ENCODE assay signal across 13 cellular contexts in genomic region chr11:46353706-46354105, GRCh38. TPM values are rescaled to one million over a fixed set of nuclear protein-coding genes. Genes with fewer than 3 reads are reported as not detected.
A peak's percentile ranks its signal among the peaks of the same experiment; 100 is the strongest.
DNase-seq lines count a peak whose midpoint lies in the region; ATAC-seq and TF ChIP-seq lines count a peak whose summit lies in the region.
"Had no signal": no experiment of that assay in that cellular context is flagged by ENCODE, and none has a peak within 500 bp of the region (broad histone marks: within the 10 kb centered on the region; RNA-seq: fewer than 3 reads in every experiment).

No MANE protein-coding gene starts in this region.

- no peaks in the 10 kb centered on the region for H3K36me3 ChIP-seq in psoas muscle (ENCODE audit: insufficient read depth in 1 of 2, low read depth in 1 of 2)
- H3K36me3 ChIP-seq: cardiac muscle cell had no signal

- no peaks in the 10 kb centered on the region for H3K27me3 Mint-ChIP-seq in activated T-helper 1 cell treated with anti-CD3 and anti-CD28 coated beads, Interleukin-12 subunit alpha, Interleukin-12 subunit beta, Interleukin-2, Interleukin-4 antibody, amounts not matched to agents 30 ng/mL and 10 ng/mL and 1 ng/mL, durations not matched to agents 14 hours and 24 hours and 36 hours (ENCODE audit: insufficient read depth)
- no peaks in the 10 kb centered on the region for H3K27me3 Mint-ChIP-seq in stimulated activated naive CD8-positive, alpha-beta T cell treated with anti-CD3 and anti-CD28 coated beads, Interleukin-15, amount 100 ng/mL, for 72 hours

- intact Hi-C loops in activated T-helper 1 cell treated with anti-CD3 and anti-CD28 coated beads, Interleukin-12 subunit alpha, Interleukin-12 subunit beta, Interleukin-2, Interleukin-4 antibody, amounts not matched to agents 30 ng/mL and 10 ng/mL and 1 ng/mL, durations not matched to agents 14 hours and 24 hours and 36 hours (cut with micrococcal nuclease), result no loop called here
- intact Hi-C loops in psoas muscle (cut with DNase I), result loop anchor here in 1 of 2 donors (5.0 kb wide), 1 partner anchor 584 kb away; the partner anchor contains the start of gene CSTPP1

- peaks cover 27% of the 10 kb centered on the region for H3K4me1 ChIP-seq in psoas muscle

- H3K4me3 Mint-ChIP-seq in activated T-helper 1 cell treated with anti-CD3 and anti-CD28 coated beads, Interleukin-12 subunit alpha, Interleukin-12 subunit beta, Interleukin-2, Interleukin-4 antibody, amounts not matched to agents 30 ng/mL and 10 ng/mL and 1 ng/mL, durations not matched to agents 14 hours and 24 hours and 36 hours, result peak overlapping the region; percentile 56
- H3K4me3 Mint-ChIP-seq in stimulated activated naive CD8-positive, alpha-beta T cell treated with anti-CD3 and anti-CD28 coated beads, Interleukin-15, amount 100 ng/mL, for 72 hours, result peak overlapping the region; percentile 89 to 90

- DNase-seq in activated CD4-positive, alpha-beta T cell treated with anti-CD3 and anti-CD28 coated beads for 4 hours, result peak; percentile 80 to 84
- no peak for DNase-seq in activated CD4-positive, alpha-beta T cell treated with anti-CD3 and anti-CD28 coated beads, Interleukin-2, amount 50 U/mL, for 1 hour
- no peak for DNase-seq in activated T-helper 1 cell treated with anti-CD3 and anti-CD28 coated beads, Interleukin-12 subunit alpha, Interleukin-12 subunit beta, Interleukin-2, Interleukin-4 antibody, amounts not matched to agents 30 ng/mL and 10 ng/mL and 1 ng/mL, durations not matched to agents 14 hours and 24 hours and 36 hours (ENCODE audit: low spot score)
- DNase-seq in middle frontal gyrus (ENCODE audit: extremely low spot score, low spot score) (peak; percentile 32), psoas muscle (no peak), GDM1 (lab: John Stamatoyannopoulos, UW) (no peak), NCI-H1048 (lab: John Stamatoyannopoulos, UW) (no peak)
- peak; percentile 52 to 69 for DNase-seq in stimulated activated naive CD8-positive, alpha-beta T cell treated with anti-CD3 and anti-CD28 coated beads, Interleukin-15, amount 100 ng/mL, for 72 hours
- DNase-seq: ACHN, foreskin melanocyte had no signal

- no peak overlapping the region for H3K4me3 ChIP-seq in psoas muscle
- H3K4me3 ChIP-seq: cardiac muscle cell had no signal

- peak overlapping the region; percentile 85 for H3K27ac Mint-ChIP-seq in activated T-helper 1 cell treated with anti-CD3 and anti-CD28 coated beads, Interleukin-12 subunit alpha, Interleukin-12 subunit beta, Interleukin-2, Interleukin-4 antibody, amounts not matched to agents 30 ng/mL and 10 ng/mL and 1 ng/mL, durations not matched to agents 14 hours and 24 hours and 36 hours
- peak overlapping the region in 1 of 2 donors; percentile 54 for H3K27ac Mint-ChIP-seq in stimulated activated naive CD8-positive, alpha-beta T cell treated with anti-CD3 and anti-CD28 coated beads, Interleukin-15, amount 100 ng/mL, for 72 hours

- peak; percentile 43 for ATAC-seq in stimulated activated naive CD8-positive, alpha-beta T cell treated with anti-CD3 and anti-CD28 coated beads, Interleukin-15, amount 100 ng/mL, for 72 hours
- ATAC-seq in psoas muscle, result no peak

- no peaks in the 10 kb centered on the region for H3K9me3 ChIP-seq in psoas muscle

- no peaks in the 10 kb centered on the region for H3K9me3 Mint-ChIP-seq in activated T-helper 1 cell treated with anti-CD3 and anti-CD28 coated beads, Interleukin-12 subunit alpha, Interleukin-12 subunit beta, Interleukin-2, Interleukin-4 antibody, amounts not matched to agents 30 ng/mL and 10 ng/mL and 1 ng/mL, durations not matched to agents 14 hours and 24 hours and 36 hours
- no peaks in the 10 kb centered on the region for H3K9me3 Mint-ChIP-seq in stimulated activated naive CD8-positive, alpha-beta T cell treated with anti-CD3 and anti-CD28 coated beads, Interleukin-15, amount 100 ng/mL, for 72 hours

- H3K4me1 Mint-ChIP-seq in activated T-helper 1 cell treated with anti-CD3 and anti-CD28 coated beads, Interleukin-12 subunit alpha, Interleukin-12 subunit beta, Interleukin-2, Interleukin-4 antibody, amounts not matched to agents 30 ng/mL and 10 ng/mL and 1 ng/mL, durations not matched to agents 14 hours and 24 hours and 36 hours (ENCODE audit: low read depth), result peaks cover 59% of the 10 kb centered on the region
- peaks cover 98% of the 10 kb centered on the region for H3K4me1 Mint-ChIP-seq in stimulated activated naive CD8-positive, alpha-beta T cell treated with anti-CD3 and anti-CD28 coated beads, Interleukin-15, amount 100 ng/mL, for 72 hours

- TF ChIP-seq CTCF in psoas muscle (IDR thresholded peaks at IDR 0.05), result no peak

- H3K27me3 ChIP-seq in psoas muscle (ENCODE audit: insufficient read depth in 3 of 3, low read length in 2 of 3), result no peaks in the 10 kb centered on the region
- H3K27me3 ChIP-seq: cardiac muscle cell had no signal

- 62 to 68% (median 64%) methylated on average over 9 of the region's 9 CpGs for WGBS in psoas muscle, 3 donors

- peaks cover 7% of the 10 kb centered on the region for H3K36me3 Mint-ChIP-seq in activated T-helper 1 cell treated with anti-CD3 and anti-CD28 coated beads, Interleukin-12 subunit alpha, Interleukin-12 subunit beta, Interleukin-2, Interleukin-4 antibody, amounts not matched to agents 30 ng/mL and 10 ng/mL and 1 ng/mL, durations not matched to agents 14 hours and 24 hours and 36 hours (ENCODE audit: low read depth)

- no peak overlapping the region for H3K27ac ChIP-seq in psoas muscle
- H3K27ac ChIP-seq: cardiac muscle cell had no signal

RNA-seq across cellular contexts. Expression of gene DGKZ, which starts 6.4 kb away (rescaled TPM):
- total RNA-seq in activated T-helper 1 cell treated with anti-CD3 and anti-CD28 coated beads, Interleukin-12 subunit alpha, Interleukin-12 subunit beta, Interleukin-2, Interleukin-4 antibody, amounts not matched to agents 30 ng/mL and 10 ng/mL and 1 ng/mL, durations not matched to agents 14 hours and 24 hours and 36 hours, result 101 TPM in 2 replicates
- 100 to 1,000 TPM in 1 of 4 donors, 10 to 100 TPM in 3; 90.2 to 138 (median 96.2) TPM for total RNA-seq in psoas muscle
- 10 to 100 TPM; 57.7 to 85.4 (median 62.0) TPM for polyA plus RNA-seq in psoas muscle

RNA-seq across cellular contexts. Expression of gene MDK, which starts 27.8 kb away (rescaled TPM):
- total RNA-seq in activated T-helper 1 cell treated with anti-CD3 and anti-CD28 coated beads, Interleukin-12 subunit alpha, Interleukin-12 subunit beta, Interleukin-2, Interleukin-4 antibody, amounts not matched to agents 30 ng/mL and 10 ng/mL and 1 ng/mL, durations not matched to agents 14 hours and 24 hours and 36 hours, result 5.0 and 7.1 TPM in 2 replicates
- 1 to 10 TPM; 1.4 to 6.3 (median 2.4) TPM for total RNA-seq in psoas muscle
- polyA plus RNA-seq in psoas muscle, result 1 to 10 TPM; 1.2 to 2.0 (median 1.8) TPM

RNA-seq across cellular contexts. Expression of gene CHRM4, which starts 37.9 kb away (rescaled TPM):
- 1.2 TPM in 2 replicates for total RNA-seq in activated T-helper 1 cell treated with anti-CD3 and anti-CD28 coated beads, Interleukin-12 subunit alpha, Interleukin-12 subunit beta, Interleukin-2, Interleukin-4 antibody, amounts not matched to agents 30 ng/mL and 10 ng/mL and 1 ng/mL, durations not matched to agents 14 hours and 24 hours and 36 hours
- total RNA-seq in psoas muscle, result not detected
- polyA plus RNA-seq in psoas muscle, result not detected
- total RNA-seq: lung microvascular endothelial cell, NCI-H460 had no signal
- polyA plus RNA-seq: cardiac muscle cell had no signal

Comparison
In these comparisons a context has a peak if more than half of its experiments do, and no peak if none do; other contexts are left out.
1. DNase-seq: peak in activated CD4-positive, alpha-beta T cell treated with anti-CD3 and anti-CD28 coated beads for 4 hours (2 of 2), middle frontal gyrus (single experiment) and stimulated activated naive CD8-positive, alpha-beta T cell treated with anti-CD3 and anti-CD28 coated beads, Interleukin-15, amount 100 ng/mL, for 72 hours (2 of 2); none in activated CD4-positive, alpha-beta T cell treated with anti-CD3 and anti-CD28 coated beads, Interleukin-2, amount 50 U/mL, for 1 hour (single experiment), activated T-helper 1 cell treated with anti-CD3 and anti-CD28 coated beads, Interleukin-12 subunit alpha, Interleukin-12 subunit beta, Interleukin-2, Interleukin-4 antibody, amounts not matched to agents 30 ng/mL and 10 ng/mL and 1 ng/mL, durations not matched to agents 14 hours and 24 hours and 36 hours (single experiment), psoas muscle (0 of 2), GDM1 (single experiment) and NCI-H1048 (single experiment).